In the genomic region with DNA sequence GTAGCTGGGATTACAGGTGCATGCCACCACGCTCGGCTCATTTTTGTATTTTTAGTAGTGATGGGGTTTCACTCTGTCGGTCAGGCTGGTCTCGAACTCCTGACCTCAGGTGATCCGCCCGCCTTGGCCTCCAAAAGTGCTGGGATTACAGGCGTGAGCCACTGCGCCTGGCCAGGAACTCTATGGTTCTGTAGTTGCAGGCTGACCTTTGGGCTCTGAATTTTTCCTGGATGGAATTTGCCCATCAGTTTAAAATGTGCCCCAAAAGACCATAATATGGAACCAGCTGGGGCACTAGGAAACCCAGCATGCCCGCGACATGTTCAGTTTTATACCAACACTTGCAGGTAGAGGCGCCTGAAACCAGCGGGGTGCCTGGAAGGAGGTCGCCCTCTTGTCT, we compare ENCODE assay signal across 25 cellular contexts. TPM values are rescaled to one million over a fixed set of nuclear protein-coding genes. Genes with fewer than 3 reads are reported as not detected.
"Had no signal": no experiment of that assay in that cellular context is flagged by ENCODE, and none has a peak within 500 bp of the region (broad histone marks: within the 10 kb centered on the region; RNA-seq: fewer than 3 reads in every experiment).

No MANE protein-coding gene starts in this region.

- FAIRE-seq: urothelium cell line had no signal

- ATAC-seq: naive thymus-derived CD4-positive, alpha-beta T cell; natural killer cell; psoas muscle; right cardiac atrium; sciatic nerve; stimulated activated effector memory CD8-positive, alpha-beta T cell treated with anti-CD3 and anti-CD28 coated beads, Interleukin-12 subunit alpha, Interleukin-12 subunit beta, amount 100 ng/mL, for 72 hours; stimulated activated naive B cell treated with anti-CD40 and anti-IgM and Interleukin-4, amounts not matched to agents 10 μg/mL and 1 μg/mL and 100 μg/mL, for 72 hours had no signal

- H3K27ac ChIP-seq: neural progenitor cell, ovary, parathyroid adenoma, psoas muscle, skin epidermis, stomach, thoracic aorta, thyroid gland, tibial nerve, upper lobe of left lung, vagina had no signal

- H3K4me2 ChIP-seq: neural progenitor cell had no signal

- H3K36me3 ChIP-seq: neural progenitor cell, ovary, stomach, thoracic aorta, thyroid gland, tibial nerve, upper lobe of left lung, vagina had no signal

- H3K4me3 ChIP-seq: neural progenitor cell, ovary, psoas muscle, skin epidermis, stomach, thoracic aorta, thyroid gland, tibial nerve, upper lobe of left lung, vagina had no signal

- H3K9ac ChIP-seq: neural progenitor cell, parathyroid adenoma had no signal

- H2AFZ ChIP-seq: neural progenitor cell, parathyroid adenoma had no signal

- DNase-seq: naive thymus-derived CD4-positive, alpha-beta T cell; natural killer cell; occipital lobe; ovary; psoas muscle; stimulated activated CD4-positive, alpha-beta T cell treated with anti-CD3 and anti-CD28 coated beads, Interleukin-15, amount 100 ng/mL, for 24 hours; stimulated activated CD4-positive, alpha-beta T cell treated with anti-CD3 and anti-CD28 coated beads, Interleukin-2, amount 100 ng/mL, for 24 hours; stimulated activated CD4-positive, alpha-beta T cell treated with anti-CD3 and anti-CD28 coated beads, Interleukin-2, amount 100 ng/mL, for 48 hours; stimulated activated CD4-positive, alpha-beta T cell treated with anti-CD3 and anti-CD28 coated beads, Interleukin-4, amount 100 ng/mL, for 24 hours; stimulated activated naive B cell treated with anti-CD40 and anti-IgM and Interleukin-4, amounts not matched to agents 10 μg/mL and 1 μg/mL and 100 μg/mL, for 72 hours; stimulated activated naive CD4-positive, alpha-beta T cell treated with Interleukin-2 at 50 U/mL for 16 hours; stomach; thyroid gland; trophoblast cell had no signal

- H3K27me3 ChIP-seq: neural progenitor cell, ovary, stomach, thyroid gland, tibial nerve, upper lobe of left lung, vagina had no signal

- H3K9me3 ChIP-seq: ovary, psoas muscle, stomach, thoracic aorta, thyroid gland, tibial nerve, upper lobe of left lung, vagina had no signal

- H3K79me2 ChIP-seq: parathyroid adenoma had no signal

RNA-seq across cellular contexts. Expression of gene SCNN1D, which starts 1.6 kb away (rescaled TPM):
- polyA plus RNA-seq: naive thymus-derived CD4-positive, alpha-beta T cell had no signal

RNA-seq across cellular contexts. Expression of gene C1QTNF12, which starts 32.1 kb away (rescaled TPM):
- total RNA-seq: occipital lobe, vagina had no signal
